In the genomic region with DNA sequence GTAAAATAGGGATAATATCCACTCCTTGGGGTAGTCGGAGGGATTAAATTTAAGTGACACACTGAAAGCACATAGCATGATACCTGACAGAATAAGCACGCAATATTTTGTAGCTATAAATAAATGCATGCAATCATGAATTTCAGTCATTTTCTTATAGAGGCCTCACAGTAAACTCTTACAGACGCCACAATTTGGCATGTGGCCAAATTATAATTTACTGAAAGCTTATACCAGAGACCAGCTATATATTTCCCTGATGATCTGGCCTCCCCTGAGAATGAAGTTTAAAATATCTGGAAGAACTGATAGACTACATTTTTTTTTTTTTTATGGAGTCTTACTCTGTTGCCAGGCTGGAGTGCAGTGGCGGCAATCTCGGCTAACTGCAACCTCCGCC, we compare ENCODE assay signal across 19 cellular contexts. TPM values are rescaled to one million over a fixed set of nuclear protein-coding genes. Genes with fewer than 3 reads are reported as not detected.
DNase-seq lines count a peak whose midpoint lies in the region; TF ChIP-seq lines count a peak whose summit lies in the region.
"Had no signal": no experiment of that assay in that cellular context is flagged by ENCODE, and none has a peak within 500 bp of the region (broad histone marks: within the 10 kb centered on the region; RNA-seq: fewer than 3 reads in every experiment).

No MANE protein-coding gene starts in this region.

- no peak overlapping the region for H3K4me2 ChIP-seq in osteoblast (ENCODE audit: insufficient read depth, low read length)
- H3K4me2 ChIP-seq: KMS-11 had no signal

- TF ChIP-seq CTCF in HEK293 (tag by site-specific recombination; IDR thresholded peaks at IDR 0.05) (no peak), osteoblast (IDR thresholded peaks at IDR 0.05; ENCODE audit: extremely low read depth, low read depth, low read length) (no peak)

- H3K79me2 ChIP-seq in osteoblast (ENCODE audit: insufficient read depth, low read length): no peaks in the 10 kb centered on the region

- CTCF ChIA-PET in HEK293 (lab: Yijun Ruan, JAX): interaction anchor here (0.5 to 1.1 kb wide), 3 partner anchors 10 to 26 kb away, joined by 3 read pairs; no protein-coding TSS in a partner anchor

- POLR2A ChIA-PET in HEK293 (lab: Yijun Ruan, JAX): no interaction called here

- no peaks in the 10 kb centered on the region for H3K4me1 ChIP-seq in HEK293 (ENCODE audit: control insufficient read depth, insufficient read depth, low read length)
- H3K4me1 ChIP-seq in osteoblast (ENCODE audit: insufficient read depth, low read length): no peaks in the 10 kb centered on the region

- H3K36me3 ChIP-seq in HEK293 (ENCODE audit: control insufficient read depth in 2 of 2, insufficient read depth in 1 of 2, low read length in 2 of 2) (peaks cover 4 to 18% of the 10 kb centered on the region in 2 experiments; a peak in 2 of 3 replicates), osteoblast (ENCODE audit: insufficient read depth, low read length) (peaks cover 3% of the 10 kb centered on the region)

- no peaks in the 10 kb centered on the region for H3K27me3 ChIP-seq in osteoblast (ENCODE audit: insufficient read depth, low read length)
- H3K27me3 ChIP-seq: BLaER1 treated with 17β-estradiol and CSF1 and Interleukin-3, amounts not matched to agents 10 nM and 100 nM had no signal

- DNase-seq in NCI-H82 (lab: John Stamatoyannopoulos, UW) (peak; percentile 12), NCI-H82 treated with DMSO at 0.1 percent for 48 hours (lab: John Stamatoyannopoulos, UW; ENCODE audit: unreplicated experiment) (no peak), NCI-H1105 treated with DMSO at 0.1 percent for 48 hours (lab: John Stamatoyannopoulos, UW) (peak; percentile 14), osteoblast (ENCODE audit: insufficient read length, low spot score, missing footprints) (peak; percentile 30), Kasumi-1 (lab: John Stamatoyannopoulos, UW) (no peak)
- no peak for DNase-seq in activated CD4-positive, alpha-beta T cell treated with anti-CD3 and anti-CD28 coated beads, Interleukin-2, amount 50 U/mL, for 48 hours
- DNase-seq: ACHN; CD8-positive, alpha-beta T cell; H7; HFFc6; NCI-H146; NCI-H2029; NCI-H345; NK-92 treated with Interleukin-12 subunit alpha and Interleukin-12 subunit beta, amount 100 ng/mL, for 24 hours; SIG-M5; T-cell had no signal

- H2AFZ ChIP-seq in osteoblast (ENCODE audit: low read length): no peak overlapping the region

- H3K4me3 ChIP-seq in HEK293 (ENCODE audit: low read depth, low read length) (no peak overlapping the region), osteoblast (ENCODE audit: insufficient read depth, low read length) (no peak overlapping the region)
- H3K4me3 ChIP-seq: BLaER1 treated with 17β-estradiol and CSF1 and Interleukin-3, amounts not matched to agents 10 nM and 100 nM had no signal

- H3K27ac ChIP-seq in HEK293 (ENCODE audit: extremely low read depth, low read depth, low read length) (no peak overlapping the region), osteoblast (ENCODE audit: low read depth, low read length) (no peak overlapping the region)
- H3K27ac ChIP-seq: BLaER1 treated with 17β-estradiol and CSF1 and Interleukin-3, amounts not matched to agents 10 nM and 100 nM; KMS-11 had no signal

- H3K9me3 ChIP-seq in HEK293 (ENCODE audit: control insufficient read depth, insufficient read depth, low read depth, low read length): no peaks in the 10 kb centered on the region
- H3K9me3 ChIP-seq in osteoblast (ENCODE audit: low read depth, low read length): no peaks in the 10 kb centered on the region

- H4K20me1 ChIP-seq in osteoblast (ENCODE audit: insufficient read depth, low read length): no peaks in the 10 kb centered on the region
- H4K20me1 ChIP-seq: BLaER1 treated with 17β-estradiol and CSF1 and Interleukin-3, amounts not matched to agents 10 nM and 100 nM had no signal

TF ChIP-seq in HEK293, 187 proteins besides CTCF, POLR2A, EP300 and RAD21:
- TF ChIP-seq ZNF658 (tag by site-specific recombination; IDR thresholded peaks at IDR 0.05): no peak
- 0 out of 2 replicates have a peak, but pooled peaks have one; percentile 57 for TF ChIP-seq ZNF37A (tag by site-specific recombination; IDR thresholded peaks at IDR 0.05)
- 0 out of 2 replicates have a peak, but pooled peaks have one; percentile 45 for TF ChIP-seq ZNF184 (tag by site-specific recombination; IDR thresholded peaks at IDR 0.05)
- peak; percentile 48; the same call in 1 of the 2 replicates for TF ChIP-seq ZNF350 (tag by site-specific recombination; IDR thresholded peaks at IDR 0.05)
- TF ChIP-seq ZNF660 (tag by site-specific recombination; IDR thresholded peaks at IDR 0.05): peak; percentile 29; the same call in 1 of the 2 replicates

RNA-seq across cellular contexts. Expression of a gene that starts 40.9 kb away (rescaled TPM):
- total RNA-seq in osteoblast: 12.7 and 13.8 TPM in 2 replicates

RNA-seq across cellular contexts. Expression of a gene that starts 40.9 kb away (rescaled TPM):
- total RNA-seq in osteoblast: 4.4 and 5.1 TPM in 2 replicates

Comparison
In these comparisons a context has a peak if more than half of its experiments do, and no peak if none do; other contexts are left out.
1. DNase-seq: peak in NCI-H82 (single experiment), NCI-H1105 treated with DMSO at 0.1 percent for 48 hours (single experiment) and osteoblast (single experiment); none in NCI-H82 treated with DMSO at 0.1 percent for 48 hours (single experiment), Kasumi-1 (0 of 2) and activated CD4-positive, alpha-beta T cell treated with anti-CD3 and anti-CD28 coated beads, Interleukin-2, amount 50 U/mL, for 48 hours (0 of 2).